Comparison of ENCODE assay signal across 25 cellular contexts in genomic region chr12:40618621-40619020, GRCh38.
"Had no signal": no experiment of that assay in that cellular context is flagged by ENCODE, and none has a peak within 500 bp of the region (broad histone marks: within the 10 kb centered on the region; RNA-seq: fewer than 3 reads in every experiment).

No MANE protein-coding gene starts in this region.

- H3K27ac ChIP-seq: heart right ventricle, left lung, right lobe of liver, stomach, uterus, WERI-Rb-1 had no signal

- H3K27ac Mint-ChIP-seq: activated CD4-positive, alpha-beta T cell treated with anti-CD3 and anti-CD28 coated beads, Interleukin-2, amount 10 ng/mL, durations not matched to agents 7 days and 5 days; activated CD8-positive, alpha-beta T cell treated with anti-CD3 and anti-CD28 coated beads, Interleukin-2, amount 10 ng/mL, durations not matched to agents 7 days and 5 days; activated naive CD4-positive, alpha-beta T cell treated with anti-CD3 and anti-CD28 coated beads, Interleukin-2, amount 50 U/mL, for 24 hours; brain; naive B cell; stimulated activated memory B cell treated with anti-CD40 and anti-IgM and Interleukin-4, amounts not matched to agents 10 μg/mL and 1 μg/mL and 100 μg/mL, for 72 hours had no signal

- H3K4me3 Mint-ChIP-seq: activated CD4-positive, alpha-beta T cell treated with anti-CD3 and anti-CD28 coated beads, Interleukin-2, amount 10 ng/mL, durations not matched to agents 7 days and 5 days; activated CD8-positive, alpha-beta T cell treated with anti-CD3 and anti-CD28 coated beads, Interleukin-2, amount 10 ng/mL, durations not matched to agents 7 days and 5 days; activated naive CD4-positive, alpha-beta T cell treated with anti-CD3 and anti-CD28 coated beads, Interleukin-2, amount 50 U/mL, for 24 hours; brain; naive B cell; stimulated activated memory B cell treated with anti-CD40 and anti-IgM and Interleukin-4, amounts not matched to agents 10 μg/mL and 1 μg/mL and 100 μg/mL, for 72 hours had no signal

- H3K36me3 Mint-ChIP-seq: activated naive CD4-positive, alpha-beta T cell treated with anti-CD3 and anti-CD28 coated beads, Interleukin-2, amount 50 U/mL, for 24 hours; brain; naive B cell; stimulated activated memory B cell treated with anti-CD40 and anti-IgM and Interleukin-4, amounts not matched to agents 10 μg/mL and 1 μg/mL and 100 μg/mL, for 72 hours had no signal

- H3K27me3 Mint-ChIP-seq: activated CD4-positive, alpha-beta T cell treated with anti-CD3 and anti-CD28 coated beads, Interleukin-2, amount 10 ng/mL, durations not matched to agents 7 days and 5 days; activated naive CD4-positive, alpha-beta T cell treated with anti-CD3 and anti-CD28 coated beads, Interleukin-2, amount 50 U/mL, for 24 hours; brain had no signal

- H3K4me1 Mint-ChIP-seq: activated CD4-positive, alpha-beta T cell treated with anti-CD3 and anti-CD28 coated beads, Interleukin-2, amount 10 ng/mL, durations not matched to agents 7 days and 5 days; activated naive CD4-positive, alpha-beta T cell treated with anti-CD3 and anti-CD28 coated beads, Interleukin-2, amount 50 U/mL, for 24 hours; brain; naive B cell; stimulated activated memory B cell treated with anti-CD40 and anti-IgM and Interleukin-4, amounts not matched to agents 10 μg/mL and 1 μg/mL and 100 μg/mL, for 72 hours had no signal

- H3K27me3 ChIP-seq: left lung, right lobe of liver, stomach, uterus had no signal

- H3K36me3 ChIP-seq: heart right ventricle, left lung, right lobe of liver, stomach, uterus, WERI-Rb-1 had no signal

- H3K4me3 ChIP-seq: heart right ventricle, left lung, lung, right lobe of liver, smooth muscle cell, stomach, uterus had no signal

- H3K9me3 Mint-ChIP-seq: activated CD4-positive, alpha-beta T cell treated with anti-CD3 and anti-CD28 coated beads, Interleukin-2, amount 10 ng/mL, durations not matched to agents 7 days and 5 days; activated naive CD4-positive, alpha-beta T cell treated with anti-CD3 and anti-CD28 coated beads, Interleukin-2, amount 50 U/mL, for 24 hours; brain; stimulated activated memory B cell treated with anti-CD40 and anti-IgM and Interleukin-4, amounts not matched to agents 10 μg/mL and 1 μg/mL and 100 μg/mL, for 72 hours had no signal

- DNase-seq: activated CD4-positive, alpha-beta T cell treated with anti-CD3 and anti-CD28 coated beads, Interleukin-2, amount 10 ng/mL, durations not matched to agents 7 days and 5 days; activated CD4-positive, CD25-positive, alpha-beta regulatory T cell treated with anti-CD3 and anti-CD28 coated beads, Interleukin-2, amount 50 U/mL, for 72 hours; activated CD8-positive, alpha-beta T cell treated with anti-CD3 and anti-CD28 coated beads, Interleukin-2, amount 10 ng/mL, durations not matched to agents 7 days and 5 days; activated gamma-delta T cell treated with Interleukin-2 at 50 U/mL for 16 hours; activated T-cell treated with anti-CD3 and anti-CD28 coated beads, Interleukin-2, amount 50 U/mL, for 1 hour; aorta; caudate nucleus; dermis blood vessel endothelial cell; effector CD8-positive, alpha-beta T cell; heart right ventricle; kidney glomerular epithelial cell; left lung; naive B cell; occipital lobe; right lobe of liver; stimulated activated CD4-positive, alpha-beta T cell treated with anti-CD3 and anti-CD28 coated beads, Interleukin-15, amount 100 ng/mL, for 24 hours; stomach; trophoblast cell; uterus; WERI-Rb-1 had no signal
